ENCODE assay signal across 8 cellular contexts in genomic region chr5:96808541-96808828, GRCh38. TPM values are rescaled to one million over a fixed set of nuclear protein-coding genes. Genes with fewer than 3 reads are reported as not detected.
DNase-seq lines count a peak whose midpoint lies in the region; ATAC-seq, FAIRE-seq and TF ChIP-seq lines count a peak whose summit lies in the region.

No MANE protein-coding gene starts in this region.

- TF ChIP-seq EP300 in H1 (IDR thresholded peaks at IDR 0.05; ENCODE audit: borderline replicate concordance in 1 of 2, low read depth in 2 of 2, low read length in 2 of 2) = no peak

- WGBS in H1 (ENCODE audit: extremely low coverage in 1 of 2, insufficient coverage in 1 of 2, insufficient read length in 1 of 2, insufficient replicate concordance in 2 of 2, low coverage in 1 of 2, low lambda C conversion rate in 2 of 2, missing lambda C conversion rate in 1 of 2), 2 experiments = 8% methylated on average over 2 of the region's 2 CpGs; no CpG with 5 or more reads in 1 of the 2 experiments
- no CpG with 5 or more reads among the region's 2 CpGs for WGBS in neuronal stem cell (ENCODE audit: extremely low coverage in 2 of 2, insufficient read length in 2 of 2, insufficient replicate concordance in 1 of 2), 2 donors

- H4K5ac ChIP-seq in H1 (ENCODE audit: insufficient read length, low read depth, low read length) = no peak overlapping the region

- intact Hi-C loops in CD4-positive, alpha-beta T cell (cut with DNase I, micrococcal nuclease) = loop anchor here (5.0 to 10.0 kb wide), 5 partner anchors 64 to 1966 kb away; partner anchors contain the start of genes LNPEP (in 2 of the 2) and RGMB (in 1 of the 2)

- H3K79me1 ChIP-seq in H1 (ENCODE audit: low read depth, low read length) = no peaks in the 10 kb centered on the region
- H3K79me1 ChIP-seq in neuronal stem cell (ENCODE audit: low read depth, low read length) = no peaks in the 10 kb centered on the region

- H2BK12ac ChIP-seq in H1 (ENCODE audit: low read depth, low read length) = no peak overlapping the region
- no peak overlapping the region for H2BK12ac ChIP-seq in neuronal stem cell (ENCODE audit: low read length)

- H3K23ac ChIP-seq in H1 (ENCODE audit: insufficient read length) = no peak overlapping the region
- no peak overlapping the region for H3K23ac ChIP-seq in neuronal stem cell (ENCODE audit: low read depth, low read length, poor library complexity)

- peak; percentile 7 to 36; a peak in 1 of 3 replicates for TF ChIP-seq POLR2A in H1 (IDR thresholded peaks at IDR 0.05; ENCODE audit: control extremely low read depth in 1 of 2, low read depth in 2 of 2, low read length in 2 of 2)

- H4K20me1 ChIP-seq in OCI-LY3 (ENCODE audit: insufficient read depth, low read length) = peaks cover 5% of the 10 kb centered on the region; the same call in 1 of the 2 replicates
- H4K20me1 ChIP-seq in H1 (replicated peaks in 1 of 2; ENCODE audit: control insufficient read depth in 1 of 2, insufficient read depth in 2 of 2, low read length in 2 of 2) = no peaks in the 10 kb centered on the region

- TF ChIP-seq CTCF in CD4-positive, alpha-beta T cell (IDR thresholded peaks at IDR 0.05) = no peak
- no peak for TF ChIP-seq CTCF in OCI-LY3 (IDR thresholded peaks at IDR 0.05; ENCODE audit: low read depth, low read length)
- TF ChIP-seq CTCF in H1 (IDR thresholded peaks at IDR 0.05; ENCODE audit: control extremely low read depth in 1 of 3, insufficient read depth in 1 of 3, low read depth in 1 of 3, low read length in 3 of 3) = no peak

- CTCF ChIA-PET in CD4-positive, alpha-beta T cell (lab: Charles Lee) = interaction anchor here (0.8 to 2.2 kb wide), 11 partner anchors 8 to 189 kb away, joined by 3 to 8 read pairs (median 4); no protein-coding TSS in a partner anchor
- CTCF ChIA-PET in H1 (lab: Charles Lee; ENCODE audit: partially characterized antibody) = interaction anchor here (0.7 to 1.6 kb wide), 6 partner anchors 13 to 354 kb away, joined by 3 to 4 read pairs (median 4); no protein-coding TSS in a partner anchor

- peak overlapping the region; percentile 96 for H3K27ac ChIP-seq in CD4-positive, alpha-beta T cell (ENCODE audit: low read depth, low read length)
- H3K27ac ChIP-seq in OCI-LY3 (ENCODE audit: low read length) (peak overlapping the region; percentile 81), H1 (ENCODE audit: low read depth, low read length) (no peak overlapping the region), neuronal stem cell (replicated peaks; ENCODE audit: low read length) (no peak overlapping the region)

- H3K14ac ChIP-seq in H1 (ENCODE audit: insufficient read length) (no peak overlapping the region), neuronal stem cell (ENCODE audit: low read length) (no peak overlapping the region)

- H2BK15ac ChIP-seq in H1 (ENCODE audit: low read length) (no peak overlapping the region), neuronal stem cell (ENCODE audit: low read length) (no peak overlapping the region)

- H3K9ac ChIP-seq in OCI-LY3 (ENCODE audit: low read length) = peak overlapping the region; percentile 95
- no peak overlapping the region; a peak in 1 of 7 replicates for H3K9ac ChIP-seq in H1 (replicated peaks in 1 of 4; ENCODE audit: extremely low read depth in 1 of 4, low read depth in 3 of 4, low read length in 3 of 4)
- no peak overlapping the region for H3K9ac ChIP-seq in neuronal stem cell (ENCODE audit: low read depth, low read length, poor library complexity)

- H3K27me3 ChIP-seq in CD4-positive, alpha-beta T cell (ENCODE audit: control insufficient read depth, insufficient read depth, low read length) = no peaks in the 10 kb centered on the region
- H3K27me3 ChIP-seq in OCI-LY3 (ENCODE audit: low read depth, low read length) (no peaks in the 10 kb centered on the region), H1 (replicated peaks in 1 of 4; ENCODE audit: control insufficient read depth in 3 of 4, extremely low read depth in 1 of 4, insufficient read depth in 3 of 4, low read length in 3 of 4) (no peaks in the 10 kb centered on the region; a peak in 2 of 7 replicates), neuronal stem cell (ENCODE audit: control insufficient read depth in 3 of 3, insufficient read depth in 3 of 3, low read depth in 1 of 3, low read length in 3 of 3) (no peaks in the 10 kb centered on the region)

- H2AK5ac ChIP-seq in H1 (ENCODE audit: low read depth, low read length) = no peak overlapping the region
- H2AK5ac ChIP-seq in neuronal stem cell (ENCODE audit: low read depth, low read length) = no peak overlapping the region

- H3K18ac ChIP-seq in H1 (ENCODE audit: extremely low read depth, low read length) (peak overlapping the region; percentile 78; the same call in 1 of the 2 replicates), neuronal stem cell (ENCODE audit: low read length) (no peak overlapping the region)

- H3K9me3 ChIP-seq in CD4-positive, alpha-beta T cell (ENCODE audit: control insufficient read depth, low read length) = no peaks in the 10 kb centered on the region
- H3K9me3 ChIP-seq in OCI-LY3 (ENCODE audit: insufficient read depth, low read length) (no peaks in the 10 kb centered on the region), H1 (ENCODE audit: insufficient read depth in 2 of 2, low read depth in 1 of 2, low read length in 1 of 2) (no peaks in the 10 kb centered on the region), neuronal stem cell (replicated peaks in 1 of 2; ENCODE audit: control insufficient read depth in 2 of 2, insufficient read depth in 1 of 2, low read depth in 1 of 2, low read length in 2 of 2) (no peaks in the 10 kb centered on the region)

- peaks cover 5% of the 10 kb centered on the region for H3K27me3 Mint-ChIP-seq in CD4-positive, alpha-beta T cell

- H3K4ac ChIP-seq in H1 (replicated peaks; ENCODE audit: insufficient read length, low read depth, low read length) (no peak overlapping the region), neuronal stem cell (ENCODE audit: low read length) (no peak overlapping the region)

- peak overlapping the region; percentile 98 for H3K4me2 ChIP-seq in OCI-LY3 (ENCODE audit: low read length)
- peak overlapping the region; percentile 64 to 78 for H3K4me2 ChIP-seq in H1 (ENCODE audit: insufficient read depth in 1 of 2, low read depth in 2 of 2, low read length in 2 of 2)
- peak overlapping the region; percentile 41 for H3K4me2 ChIP-seq in neuronal stem cell (ENCODE audit: insufficient read depth, low read length, poor library complexity, severe bottlenecking)

- ATAC-seq in CD4-positive, alpha-beta T cell (ENCODE audit: poor library complexity) = no peak

- POLR2A ChIA-PET in CD4-positive, alpha-beta T cell (lab: Charles Lee) = interaction anchor here (0.5 to 3.2 kb wide), 40 partner anchors 8 to 1254 kb away, joined by 3 to 137 read pairs (median 7); partner anchors contain the start of genes ARSK, CAST, ERAP2 and GLRX
- POLR2A ChIA-PET in H1 (lab: Charles Lee; ENCODE audit: partially characterized antibody) = interaction anchor here (0.7 to 2.5 kb wide), 7 partner anchors 11 to 1085 kb away, joined by 3 to 6 read pairs (median 6); partner anchors contain the start of gene CAST

- FAIRE-seq in H1 (lab: Jason Lieb, UNC) = no peak

- peaks cover 3% of the 10 kb centered on the region for H3K23me2 ChIP-seq in H1 (ENCODE audit: low read depth, low read length)

- DNase-seq in CD4-positive, alpha-beta T cell = no peak
- no peak for DNase-seq in H1 (ENCODE audit: low read depth in 1 of 2, low spot score in 2 of 2)
- DNase-seq in neuronal stem cell (ENCODE audit: low spot score) = no peak
- DNase-seq in activated CD4-positive, CD25-positive, alpha-beta regulatory T cell treated with anti-CD3 and anti-CD28 coated beads, Interleukin-2, amount 50 U/mL, for 72 hours = no peak
- DNase-seq in NCI-H446 treated with DMSO at 0.1 percent for 48 hours (lab: John Stamatoyannopoulos, UW) = no peak
- DNase-seq in DMS53 (lab: John Stamatoyannopoulos, UW) = no peak
- DNase-seq in HT-29 (ENCODE audit: low spot score) = no peak

- TF ChIP-seq RAD21 in H1 (IDR thresholded peaks at IDR 0.05 in 1 of 2, conservative IDR thresholded peaks at IDR 0.05 in 1 of 2; ENCODE audit: low read depth in 2 of 2, low read length in 2 of 2) = no peak

- H3K4me3 Mint-ChIP-seq in CD4-positive, alpha-beta T cell = peak overlapping the region; percentile 99

- H2BK5ac ChIP-seq in H1 (ENCODE audit: low read depth, low read length) (no peak overlapping the region), neuronal stem cell (ENCODE audit: low read length) (no peak overlapping the region)

- H3K4me1 ChIP-seq in OCI-LY3 (ENCODE audit: low read length) (peaks cover 15% of the 10 kb centered on the region), H1 (replicated peaks in 1 of 4; ENCODE audit: control insufficient read depth in 3 of 4, insufficient read depth in 4 of 4, low read length in 3 of 4) (peaks cover 0 to 5% (median 2%) of the 10 kb centered on the region in 4 experiments; a peak in 3 of 7 replicates), neuronal stem cell (ENCODE audit: control insufficient read depth in 2 of 2, insufficient read depth in 1 of 2, low read depth in 1 of 2, low read length in 2 of 2) (peaks cover 4% of the 10 kb centered on the region in 2 donors)

- no peak overlapping the region for H4K8ac ChIP-seq in H1 (ENCODE audit: extremely low read depth, insufficient read depth, low read length)
- no peak overlapping the region for H4K8ac ChIP-seq in neuronal stem cell (ENCODE audit: low read depth, low read length)

- H4K91ac ChIP-seq in H1 (replicated peaks; ENCODE audit: insufficient read length, low read length) (peak overlapping the region; percentile 77), neuronal stem cell (ENCODE audit: low read depth, low read length, poor library complexity) (no peak overlapping the region)

- no peak overlapping the region for H3K56ac ChIP-seq in H1 (replicated peaks; ENCODE audit: insufficient read length, low read depth, low read length)

- peak overlapping the region; percentile 99 for H3K27ac Mint-ChIP-seq in CD4-positive, alpha-beta T cell

- no peaks in the 10 kb centered on the region for H3K9me3 Mint-ChIP-seq in CD4-positive, alpha-beta T cell

- H2AFZ ChIP-seq in OCI-LY3 (ENCODE audit: low read depth, low read length) (peak overlapping the region; percentile 97), H1 (ENCODE audit: low read length) (peak overlapping the region; percentile 82), neuronal stem cell (ENCODE audit: low read length) (peak overlapping the region; percentile 99)

- H3K4me3 ChIP-seq in OCI-LY3 (ENCODE audit: low read length) (peak overlapping the region; percentile 99), H1 (ENCODE audit: extremely low read depth in 1 of 4, insufficient read depth in 2 of 4, low read depth in 3 of 4, low read length in 4 of 4) (peak overlapping the region; percentile 70 to 94 (median 74); a peak in 5 of 8 replicates), neuronal stem cell (ENCODE audit: low read length in 2 of 2) (peak overlapping the region in 1 of 2 donors; percentile 95)

- H2BK120ac ChIP-seq in H1 (replicated peaks; ENCODE audit: low read depth, low read length) (no peak overlapping the region), neuronal stem cell (ENCODE audit: low read depth, low read length) (no peak overlapping the region)

- peaks cover 75% of the 10 kb centered on the region for H3K4me1 Mint-ChIP-seq in CD4-positive, alpha-beta T cell (ENCODE audit: low read depth)

- H3K36me3 ChIP-seq in OCI-LY3 (replicated peaks; ENCODE audit: low read depth, low read length) (peaks cover 17% of the 10 kb centered on the region), H1 (ENCODE audit: control insufficient read depth in 2 of 4, insufficient read depth in 4 of 4, low read length in 3 of 4) (no peaks in the 10 kb centered on the region), neuronal stem cell (replicated peaks in 1 of 2; ENCODE audit: control insufficient read depth in 2 of 2, insufficient read depth in 2 of 2, low read length in 2 of 2) (peaks cover 0 to 2% of the 10 kb centered on the region in 2 donors)

- H3K79me2 ChIP-seq in OCI-LY3 (ENCODE audit: low read length) (peaks cover 42% of the 10 kb centered on the region), H1 (ENCODE audit: control insufficient read depth in 1 of 2, insufficient read depth in 2 of 2, low read length in 2 of 2) (no peaks in the 10 kb centered on the region)

- H2BK20ac ChIP-seq in H1 (ENCODE audit: low read length) = no peak overlapping the region

- H3K36me3 Mint-ChIP-seq in CD4-positive, alpha-beta T cell (ENCODE audit: low read depth) = peaks cover 49% of the 10 kb centered on the region

RNA-seq across cellular contexts. Expression of gene ERAP1, which starts 0.7 kb away (rescaled TPM):
- 10 to 100 TPM; 45.0 to 47.4 TPM for total RNA-seq in CD4-positive, alpha-beta T cell
- total RNA-seq in H1 (2021; fragmentation: NEBNext Ultra II Directional; extraction: Animal tissue kit (Norgen Biotek cat#: 25700)) = 15.2 and 17.2 TPM in 2 replicates
- 15.5 and 16.4 TPM in 2 replicates for polyA plus RNA-seq in H1 (2011; rRNA removed)
- 11.1 TPM for polyA plus RNA-seq in H1 (2011; cell fraction: cytosol; rRNA removed)
- 21.3 TPM for polyA plus RNA-seq in H1 (2011; cell fraction: nucleus; rRNA removed)
- 9.5 to 14.4 TPM (median 11.5 TPM) in 4 replicates for polyA plus RNA-seq in H1 (2012, experiment 1 of 2)
- 0.64 TPM for polyA plus RNA-seq in H1 (2012, experiment 2 of 2)
- 15.0 TPM for polyA plus RNA-seq in H1 (2013, experiment 1 of 2)
- polyA plus RNA-seq in H1 (2013, experiment 2 of 2) = 12.8 TPM
- polyA minus RNA-seq in H1 (2011; rRNA and poly(A)+ RNA removed) = 61.6 and 95.1 TPM in 2 replicates
- polyA minus RNA-seq in H1 (2011; cell fraction: cytosol; rRNA and poly(A)+ RNA removed) = 10.6 TPM
- polyA minus RNA-seq in H1 (2011; cell fraction: nucleus; rRNA and poly(A)+ RNA removed) = 21.8 TPM
- polyA plus RNA-seq in neuronal stem cell (2013, experiment 1 of 2) = 6.1 TPM
- polyA plus RNA-seq in neuronal stem cell (2013, experiment 2 of 2) = 7.0 TPM
- total RNA-seq in HT-29 (2014; rRNA removed; shearing (Covaris generic)) = 5.6 and 5.8 TPM in 2 replicates

Comparison
In these comparisons a context has a peak if more than half of its experiments do, and no peak if none do; other contexts are left out.
1. H3K27ac ChIP-seq: peak in CD4-positive, alpha-beta T cell (single experiment) and OCI-LY3 (single experiment); none in H1 (single experiment) and neuronal stem cell (single experiment).
2. H3K4me2 ChIP-seq: peak in every context shown above with its lines; median percentile 98 in OCI-LY3; 71 in H1; 41 in neuronal stem cell.
3. Peak in every context shown above with its lines, with median percentiles within 50 percentile points of each other: H2AFZ ChIP-seq.